Comparison of ENCODE assay signal across 23 cellular contexts in the genomic region with DNA sequence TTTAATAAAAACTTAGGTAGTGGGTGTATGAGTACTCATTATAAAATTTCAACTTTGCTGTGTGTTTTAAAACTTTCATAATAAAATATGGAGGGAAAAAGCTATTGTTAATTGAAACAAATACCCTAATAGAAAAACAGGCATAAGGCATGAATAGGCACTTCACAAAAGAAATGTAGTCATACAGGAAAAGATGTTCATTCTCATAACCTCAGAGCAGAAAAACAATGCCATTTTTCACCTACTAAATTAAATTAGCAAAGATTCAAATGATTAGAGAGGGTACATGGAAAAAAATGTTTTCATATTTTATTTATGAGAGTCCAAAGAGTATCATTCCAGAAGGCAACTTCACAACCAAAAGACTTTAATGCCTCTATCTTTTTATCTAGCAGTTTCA.
"Had no signal": no experiment of that assay in that cellular context is flagged by ENCODE, and none has a peak within 500 bp of the region (broad histone marks: within the 10 kb centered on the region; RNA-seq: fewer than 3 reads in every experiment).

No MANE protein-coding gene starts in this region.

- H3K4me3 ChIP-seq: K562, SJSA1, SK-N-MC had no signal

- H3K4me3 Mint-ChIP-seq: IgD-negative memory B cell had no signal

- ATAC-seq: K562 had no signal

- H3K27me3 Mint-ChIP-seq: IgD-negative memory B cell had no signal

- H3K9me3 ChIP-seq: SJSA1 had no signal

- H3K36me3 ChIP-seq: SJSA1 had no signal

- H3K27me3 ChIP-seq: SJSA1 had no signal

- FAIRE-seq: HTR-8/SVneo, K562, RCC 7860 had no signal

- H3K27ac Mint-ChIP-seq: IgD-negative memory B cell had no signal

- H3K27ac ChIP-seq: HL-60, KMS-11, SJSA1, SK-N-MC had no signal

- H3K36me3 Mint-ChIP-seq: IgD-negative memory B cell had no signal

- H3K4me2 ChIP-seq: KMS-11 had no signal

- DNase-seq: Kasumi-1, MM.1S, NCI-H1105, NCI-H1417, NCI-H1436 treated with DMSO at 0.1 percent for 48 hours, NCI-H1694, NCI-H187 treated with DMSO at 0.1 percent for 48 hours, NCI-H2029 treated with DMSO at 0.1 percent for 48 hours, NCI-H2227 treated with DMSO at 0.1 percent for 48 hours, NCI-H524, NCI-H526 treated with DMSO at 0.1 percent for 48 hours, NCI-H748 treated with DMSO at 0.1 percent for 48 hours, Right ventricle myocardium superior, RPMI8226, SIG-M5 had no signal

- H3K9ac ChIP-seq: KMS-11 had no signal
